ENCODE assay signal across 28 cellular contexts in the genomic region with DNA sequence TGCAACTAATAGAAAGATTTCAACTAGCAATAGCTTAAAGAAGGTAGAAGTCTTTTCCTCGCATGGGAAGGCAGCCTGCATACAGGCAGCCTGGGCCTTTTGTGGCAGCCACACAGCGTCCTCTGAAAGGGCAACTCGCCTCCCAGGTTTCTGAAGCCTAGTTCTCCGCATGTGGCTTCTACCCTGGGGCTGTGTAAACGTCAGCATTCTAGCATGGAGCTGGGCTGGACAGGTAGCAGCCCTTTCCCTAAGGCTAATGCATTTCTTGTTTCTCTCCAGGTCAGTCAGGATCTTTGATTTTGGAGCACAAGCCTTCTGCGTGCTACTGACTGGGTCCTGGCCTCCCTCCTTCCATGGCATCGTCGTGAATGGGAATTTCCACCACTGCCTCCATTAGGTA.
"Had no signal": no experiment of that assay in that cellular context is flagged by ENCODE, and none has a peak within 500 bp of the region (broad histone marks: within the 10 kb centered on the region; RNA-seq: fewer than 3 reads in every experiment).

No MANE protein-coding gene starts in this region.

- H3K4me3 ChIP-seq: breast epithelium, SJCRH30 had no signal

- H3K36me3 Mint-ChIP-seq: activated CD8-positive, alpha-beta memory T cell treated with anti-CD3 and anti-CD28 coated beads, Interleukin-2, amount 10 ng/mL, durations not matched to agents 7 days and 5 days; activated naive CD4-positive, alpha-beta T cell treated with anti-CD3 and anti-CD28 coated beads, Interleukin-2, amount 50 U/mL, for 24 hours had no signal

- DNase-seq: activated CD4-positive, alpha-beta T cell treated with anti-CD3 and anti-CD28 coated beads for 48 hours; activated CD4-positive, alpha-beta T cell treated with anti-CD3 and anti-CD28 coated beads, Interleukin-2, amount 50 U/mL, for 4 hours; activated CD8-positive, alpha-beta memory T cell treated with anti-CD3 and anti-CD28 coated beads, Interleukin-2, amount 10 ng/mL, durations not matched to agents 7 days and 5 days; activated effector memory CD4-positive, alpha-beta T cell treated with Interleukin-2 at 50 U/mL for 16 hours; activated naive CD4-positive, alpha-beta T cell; activated T-cell treated with anti-CD3 and anti-CD28 coated beads, Interleukin-2, amount 50 U/mL, for 24 hours; aorta; caudate nucleus; Karpas-422; MM.1S; NCI-H1105; NCI-H1436; NCI-H1694 treated with DMSO at 0.1 percent for 48 hours; NCI-H2029 treated with DMSO at 0.1 percent for 48 hours; NCI-H345; NCI-H510A; NCI-H526 treated with DMSO at 0.1 percent for 48 hours; NCI-H82; RPMI8226; SJCRH30; SK-N-SH; T-helper 1 cell; WERI-Rb-1 had no signal

- H3K36me3 ChIP-seq: breast epithelium, SJCRH30, WERI-Rb-1 had no signal

- H3K9me3 ChIP-seq: breast epithelium, SJCRH30, SK-N-SH had no signal

- H3K9me2 ChIP-seq: SK-N-SH had no signal

- H3K4me2 ChIP-seq: SK-N-SH had no signal

- H3K9me3 Mint-ChIP-seq: activated naive CD4-positive, alpha-beta T cell treated with anti-CD3 and anti-CD28 coated beads, Interleukin-2, amount 50 U/mL, for 24 hours; activated T-cell treated with anti-CD3 and anti-CD28 coated beads, Interleukin-2, amount 50 U/mL, for 24 hours; activated T-helper 1 cell treated with anti-CD3 and anti-CD28 coated beads, Interleukin-12 subunit alpha, Interleukin-12 subunit beta, Interleukin-2, Interleukin-4 antibody, amounts not matched to agents 30 ng/mL and 10 ng/mL and 1 ng/mL, durations not matched to agents 14 hours and 24 hours and 36 hours had no signal

- H3K27ac ChIP-seq: breast epithelium, WERI-Rb-1 had no signal

- H3K4me1 Mint-ChIP-seq: activated CD8-positive, alpha-beta memory T cell treated with anti-CD3 and anti-CD28 coated beads, Interleukin-2, amount 10 ng/mL, durations not matched to agents 7 days and 5 days; activated naive CD4-positive, alpha-beta T cell treated with anti-CD3 and anti-CD28 coated beads, Interleukin-2, amount 50 U/mL, for 24 hours had no signal

- H3K27me3 ChIP-seq: breast epithelium, SJCRH30 had no signal

- H3K4me3 Mint-ChIP-seq: activated CD8-positive, alpha-beta memory T cell treated with anti-CD3 and anti-CD28 coated beads, Interleukin-2, amount 10 ng/mL, durations not matched to agents 7 days and 5 days; activated naive CD4-positive, alpha-beta T cell treated with anti-CD3 and anti-CD28 coated beads, Interleukin-2, amount 50 U/mL, for 24 hours; activated T-cell treated with anti-CD3 and anti-CD28 coated beads, Interleukin-2, amount 50 U/mL, for 24 hours; activated T-helper 1 cell treated with anti-CD3 and anti-CD28 coated beads, Interleukin-12 subunit alpha, Interleukin-12 subunit beta, Interleukin-2, Interleukin-4 antibody, amounts not matched to agents 30 ng/mL and 10 ng/mL and 1 ng/mL, durations not matched to agents 14 hours and 24 hours and 36 hours had no signal

- H3K27ac Mint-ChIP-seq: activated CD8-positive, alpha-beta memory T cell treated with anti-CD3 and anti-CD28 coated beads, Interleukin-2, amount 10 ng/mL, durations not matched to agents 7 days and 5 days; activated naive CD4-positive, alpha-beta T cell treated with anti-CD3 and anti-CD28 coated beads, Interleukin-2, amount 50 U/mL, for 24 hours; activated T-cell treated with anti-CD3 and anti-CD28 coated beads, Interleukin-2, amount 50 U/mL, for 24 hours; activated T-helper 1 cell treated with anti-CD3 and anti-CD28 coated beads, Interleukin-12 subunit alpha, Interleukin-12 subunit beta, Interleukin-2, Interleukin-4 antibody, amounts not matched to agents 30 ng/mL and 10 ng/mL and 1 ng/mL, durations not matched to agents 14 hours and 24 hours and 36 hours had no signal

- H3K4me1 ChIP-seq: breast epithelium had no signal

- ATAC-seq: activated CD4-positive, CD25-positive, alpha-beta regulatory T cell treated with anti-CD3 and anti-CD28 coated beads, Interleukin-2, amount 50 U/mL, for 24 hours; activated CD8-positive, alpha-beta memory T cell treated with anti-CD3 and anti-CD28 coated beads, Interleukin-2, amount 10 ng/mL, durations not matched to agents 7 days and 5 days; Right ventricle myocardium inferior had no signal
